Comparison of ENCODE assay signal across 25 cellular contexts in genomic region chr22:20595461-20595860, GRCh38.
"Had no signal": no experiment of that assay in that cellular context is flagged by ENCODE, and none has a peak within 500 bp of the region (broad histone marks: within the 10 kb centered on the region; RNA-seq: fewer than 3 reads in every experiment).

No MANE protein-coding gene starts in this region.

- H3K27ac ChIP-seq: neural progenitor cell, pancreas, tibial artery, upper lobe of left lung, uterus had no signal

- H3K4me1 Mint-ChIP-seq: endodermal cell, neural progenitor cell had no signal

- H3K4me3 ChIP-seq: lung, neural progenitor cell, pancreas, tibial artery, upper lobe of left lung, uterus had no signal

- H3K27me3 ChIP-seq: neural progenitor cell, pancreas, tibial artery, upper lobe of left lung, uterus had no signal

- DNase-seq: effector CD4-positive, alpha-beta T cell; endodermal cell; foreskin melanocyte; head of caudate nucleus; hippocampal formation; left colon; left ventricle myocardium superior; mesenchymal stem cell; midbrain; nucleus accumbens; pancreas; right cardiac atrium; small intestine; stimulated activated CD4-positive, alpha-beta T cell treated with anti-CD3 and anti-CD28 coated beads, Interleukin-2, amount 100 ng/mL, for 48 hours; stimulated activated CD8-positive, alpha-beta memory T cell treated with anti-CD3 and anti-CD28 coated beads, Interleukin-4, amount 100 ng/mL, for 48 hours; stimulated activated naive CD8-positive, alpha-beta T cell treated with anti-CD3 and anti-CD28 coated beads, Interleukin-15, Interleukin-2, amounts not matched to agents 100 U/mL and 50 U/mL, for 24 hours; tibial artery; upper lobe of left lung; uterus had no signal

- H3K27ac Mint-ChIP-seq: endodermal cell; natural killer cell treated with Interleukin-12 subunit alpha and Interleukin-12 subunit beta and Interleukin-15 and Interleukin-18, amount 100 ng/mL, for 72 hours; neural progenitor cell; progenitor cell of endocrine pancreas had no signal

- H3K9me3 ChIP-seq: pancreas, tibial artery, upper lobe of left lung, uterus had no signal

- H3K9me3 Mint-ChIP-seq: endodermal cell; natural killer cell treated with Interleukin-12 subunit alpha and Interleukin-12 subunit beta and Interleukin-15 and Interleukin-18, amount 100 ng/mL, for 72 hours; neural progenitor cell; stimulated activated effector memory CD8-positive, alpha-beta T cell treated with anti-CD3 and anti-CD28 coated beads, Interleukin-12 subunit alpha, Interleukin-12 subunit beta, amount 100 ng/mL, for 72 hours had no signal

- H3K4me3 Mint-ChIP-seq: endodermal cell; natural killer cell treated with Interleukin-12 subunit alpha and Interleukin-12 subunit beta and Interleukin-15 and Interleukin-18, amount 100 ng/mL, for 72 hours; neural progenitor cell; stimulated activated effector memory CD8-positive, alpha-beta T cell treated with anti-CD3 and anti-CD28 coated beads, Interleukin-12 subunit alpha, Interleukin-12 subunit beta, amount 100 ng/mL, for 72 hours had no signal

- H3K4me2 ChIP-seq: neural progenitor cell had no signal

- H3K4me1 ChIP-seq: neural progenitor cell, pancreas, tibial artery, upper lobe of left lung, uterus had no signal

- H3K36me3 Mint-ChIP-seq: natural killer cell treated with Interleukin-12 subunit alpha and Interleukin-12 subunit beta and Interleukin-15 and Interleukin-18, amount 100 ng/mL, for 72 hours; neural progenitor cell had no signal

- H3K36me3 ChIP-seq: neural progenitor cell, pancreas, tibial artery, upper lobe of left lung, uterus had no signal

- H2AFZ ChIP-seq: neural progenitor cell had no signal

- H3K27me3 Mint-ChIP-seq: natural killer cell treated with Interleukin-12 subunit alpha and Interleukin-12 subunit beta and Interleukin-15 and Interleukin-18, amount 100 ng/mL, for 72 hours; progenitor cell of endocrine pancreas had no signal

- FAIRE-seq: endothelial cell of umbilical vein, pancreas, small intestine had no signal
